ENCODE assay signal across 8 cellular contexts in the genomic region with DNA sequence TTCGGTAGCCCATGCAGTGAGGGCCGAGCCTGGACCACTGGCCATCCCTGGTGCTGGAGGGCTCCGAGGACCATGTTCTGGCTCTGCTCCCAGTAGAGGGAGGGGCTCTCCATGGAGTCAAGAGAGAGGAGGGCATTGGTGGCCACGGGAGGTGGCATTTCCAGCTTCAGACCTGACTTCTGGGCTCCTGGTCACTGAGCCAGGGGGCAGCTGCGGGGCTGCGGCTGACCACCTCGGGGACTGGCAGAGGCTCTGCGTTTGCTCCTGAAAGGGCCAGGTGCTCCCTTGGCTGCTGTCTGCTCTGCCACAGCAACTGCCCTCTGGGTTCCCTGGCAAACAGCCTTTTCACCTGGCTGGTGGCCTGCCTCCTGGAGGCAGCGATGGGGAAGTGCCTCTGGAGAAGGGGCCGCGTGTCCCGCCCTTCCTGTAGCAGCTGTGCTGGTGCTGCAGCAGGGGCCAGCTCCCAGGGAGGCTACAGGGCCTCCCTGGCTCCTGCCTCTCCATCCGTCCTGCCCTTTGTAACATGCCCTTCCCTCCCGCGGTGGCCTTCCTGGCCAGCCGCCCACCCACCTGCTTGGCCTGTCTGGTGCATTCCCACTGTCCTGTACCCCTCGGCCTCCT.
DNase-seq lines count a peak whose midpoint lies in the region; ATAC-seq and TF ChIP-seq lines count a peak whose summit lies in the region.

No MANE protein-coding gene starts in this region.

- no peak overlapping the region for H3K27ac Mint-ChIP-seq in activated naive CD4-positive, alpha-beta T cell treated with anti-CD3 and anti-CD28 coated beads, Interleukin-2, amount 10 ng/mL, durations not matched to agents 7 days and 5 days
- H3K27ac Mint-ChIP-seq in stimulated activated naive CD8-positive, alpha-beta T cell treated with anti-CD3 and anti-CD28 coated beads, Interleukin-15, amount 100 ng/mL, for 72 hours: no peak overlapping the region

- no peaks in the 10 kb centered on the region for H3K9me3 Mint-ChIP-seq in activated naive CD4-positive, alpha-beta T cell treated with anti-CD3 and anti-CD28 coated beads, Interleukin-2, amount 10 ng/mL, durations not matched to agents 7 days and 5 days
- H3K9me3 Mint-ChIP-seq in stimulated activated naive CD8-positive, alpha-beta T cell treated with anti-CD3 and anti-CD28 coated beads, Interleukin-15, amount 100 ng/mL, for 72 hours: no peaks in the 10 kb centered on the region

- peaks cover 59% of the 10 kb centered on the region for H3K27me3 Mint-ChIP-seq in activated naive CD4-positive, alpha-beta T cell treated with anti-CD3 and anti-CD28 coated beads, Interleukin-2, amount 10 ng/mL, durations not matched to agents 7 days and 5 days
- peaks cover 56% of the 10 kb centered on the region for H3K27me3 Mint-ChIP-seq in stimulated activated naive CD8-positive, alpha-beta T cell treated with anti-CD3 and anti-CD28 coated beads, Interleukin-15, amount 100 ng/mL, for 72 hours

- DNase-seq in activated naive CD4-positive, alpha-beta T cell treated with anti-CD3 and anti-CD28 coated beads, Interleukin-2, amount 10 ng/mL, durations not matched to agents 7 days and 5 days: peak; percentile 38
- no peak for DNase-seq in activated naive CD4-positive, alpha-beta T cell treated with Interleukin-2 at 50 U/mL for 16 hours
- DNase-seq in NCI-H774 (lab: John Stamatoyannopoulos, UW): peak; percentile 92
- DNase-seq in fibroblast of villous mesenchyme (ENCODE audit: low read depth): no peak
- DNase-seq in stimulated activated naive CD8-positive, alpha-beta T cell treated with anti-CD3 and anti-CD28 coated beads, Interleukin-15, amount 100 ng/mL, for 72 hours: peak in 1 of 2 donors; percentile 35
- DNase-seq in superior temporal gyrus (ENCODE audit: extremely low spot score): no peak
- DNase-seq in Ammon's horn (ENCODE audit: low spot score): no peak

- no peak overlapping the region for H3K4me3 ChIP-seq in fibroblast of villous mesenchyme (ENCODE audit: low read depth, low read length)

- TF ChIP-seq CTCF in fibroblast of villous mesenchyme (IDR thresholded peaks at IDR 0.05; ENCODE audit: insufficient read depth, low read depth, low read length): peak; percentile 22

- no peaks in the 10 kb centered on the region for H3K36me3 Mint-ChIP-seq in activated naive CD4-positive, alpha-beta T cell treated with anti-CD3 and anti-CD28 coated beads, Interleukin-2, amount 10 ng/mL, durations not matched to agents 7 days and 5 days

- no peak overlapping the region for H3K4me3 Mint-ChIP-seq in activated naive CD4-positive, alpha-beta T cell treated with anti-CD3 and anti-CD28 coated beads, Interleukin-2, amount 10 ng/mL, durations not matched to agents 7 days and 5 days
- no peak overlapping the region for H3K4me3 Mint-ChIP-seq in stimulated activated naive CD8-positive, alpha-beta T cell treated with anti-CD3 and anti-CD28 coated beads, Interleukin-15, amount 100 ng/mL, for 72 hours

- CTCF ChIA-PET in activated naive CD4-positive, alpha-beta T cell treated with anti-CD3 and anti-CD28 coated beads, Interleukin-2, amount 10 ng/mL, durations not matched to agents 7 days and 5 days (lab: Charles Lee): no interaction called here

- H3K4me1 Mint-ChIP-seq in activated naive CD4-positive, alpha-beta T cell treated with anti-CD3 and anti-CD28 coated beads, Interleukin-2, amount 10 ng/mL, durations not matched to agents 7 days and 5 days: peaks cover 2% of the 10 kb centered on the region
- H3K4me1 Mint-ChIP-seq in stimulated activated naive CD8-positive, alpha-beta T cell treated with anti-CD3 and anti-CD28 coated beads, Interleukin-15, amount 100 ng/mL, for 72 hours: peaks cover 8% of the 10 kb centered on the region

- ATAC-seq in stimulated activated naive CD8-positive, alpha-beta T cell treated with anti-CD3 and anti-CD28 coated beads, Interleukin-15, amount 100 ng/mL, for 72 hours: peak; percentile 67
- no peak for ATAC-seq in GM19455 (IDR thresholded peaks at IDR 0.05; ENCODE audit: unreplicated experiment)

Comparison
In these comparisons a context has a peak if more than half of its experiments do, and no peak if none do; other contexts are left out.
1. DNase-seq: peak in activated naive CD4-positive, alpha-beta T cell treated with anti-CD3 and anti-CD28 coated beads, Interleukin-2, amount 10 ng/mL, durations not matched to agents 7 days and 5 days (single experiment) and NCI-H774 (single experiment); none in activated naive CD4-positive, alpha-beta T cell treated with Interleukin-2 at 50 U/mL for 16 hours (single experiment), fibroblast of villous mesenchyme (single experiment), superior temporal gyrus (single experiment) and Ammon's horn (single experiment).